In the genomic region with DNA sequence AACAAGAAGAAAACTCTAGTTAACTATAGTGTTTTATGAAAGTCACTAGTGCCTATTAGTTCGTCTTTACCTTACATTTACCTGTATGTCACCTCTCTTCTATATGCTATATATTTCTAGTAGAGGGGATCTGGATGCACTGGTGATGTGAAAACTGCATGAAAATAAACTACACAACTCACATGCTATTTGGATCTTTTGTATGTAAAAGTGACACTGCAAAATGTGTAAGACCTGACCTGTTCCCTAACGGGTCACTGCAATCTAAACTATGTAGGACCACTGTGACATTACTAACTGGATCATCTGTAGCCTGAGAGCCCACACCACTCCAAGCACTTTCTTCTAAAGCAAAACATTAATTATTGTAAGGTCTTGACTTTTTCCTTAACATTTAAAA, we compare ENCODE assay signal across 12 cellular contexts. TPM values are rescaled to one million over a fixed set of nuclear protein-coding genes. Genes with fewer than 3 reads are reported as not detected.
DNase-seq lines count a peak whose midpoint lies in the region; ATAC-seq, FAIRE-seq and TF ChIP-seq lines count a peak whose summit lies in the region.
"Had no signal": no experiment of that assay in that cellular context is flagged by ENCODE, and none has a peak within 500 bp of the region (broad histone marks: within the 10 kb centered on the region; RNA-seq: fewer than 3 reads in every experiment).

No MANE protein-coding gene starts in this region.

- TF ChIP-seq POLR2A in A549 (IDR thresholded peaks at IDR 0.05; ENCODE audit: low read length), result no peak

- no peak for TF ChIP-seq CTCF in A549 (IDR thresholded peaks at IDR 0.05)
- TF ChIP-seq CTCF in WTC11 (IDR thresholded peaks at IDR 0.05), result no peak

- H3K36me3 ChIP-seq in GM23248 (ENCODE audit: low read depth), result peaks cover 21% of the 10 kb centered on the region

- H3K9me3 ChIP-seq in A549 (no peaks in the 10 kb centered on the region), GM23248 (ENCODE audit: low read depth) (no peaks in the 10 kb centered on the region)
- H3K9me3 ChIP-seq: Caco-2 had no signal

- H2AFZ ChIP-seq in GM23248, result peak overlapping the region; percentile 96; the same call in 1 of the 2 replicates

- no peak overlapping the region for H3K27ac ChIP-seq in A549
- H3K27ac ChIP-seq in GM23248, result no peak overlapping the region

- DNase-seq in A549 (ENCODE audit: low read depth in 1 of 2, low spot score in 1 of 2), result no peak
- no peak for DNase-seq in GM23248
- no peak for DNase-seq in WTC11 (ENCODE audit: low spot score)
- DNase-seq in immature natural killer cell, result no peak
- no peak for DNase-seq in posterior cingulate gyrus
- DNase-seq in NK-92 (lab: John Stamatoyannopoulos, UW; ENCODE audit: unreplicated experiment), result no peak
- DNase-seq in A172 (ENCODE audit: low spot score), result no peak
- DNase-seq: Caco-2, left cardiac atrium, NCI-H510A had no signal

- no peak overlapping the region for H3K27ac Mint-ChIP-seq in WTC11
- no peak overlapping the region for H3K27ac Mint-ChIP-seq in immature natural killer cell

- in situ Hi-C loops in GM23248 (cut with MboI), result no loop called here

- H3K79me2 ChIP-seq in GM23248 (ENCODE audit: insufficient read depth), result peaks cover 29% of the 10 kb centered on the region

- ATAC-seq in A549 (no peak), WTC11 (no peak), GM21737 (IDR thresholded peaks at IDR 0.05; ENCODE audit: unreplicated experiment) (no peak)
- ATAC-seq: left cardiac atrium had no signal

- H3K36me3 Mint-ChIP-seq in WTC11 (peaks cover 31% of the 10 kb centered on the region), immature natural killer cell (peaks cover 0 to 20% (median 15%) of the 10 kb centered on the region in 3 donors)

- H3K4me2 ChIP-seq in A549 (peak overlapping the region; percentile 85), GM23248 (ENCODE audit: unreplicated experiment) (peak overlapping the region; percentile 92)

- H3K4me3 ChIP-seq in A549, result peak overlapping the region; percentile 80; the same call in 2 of the 3 replicates
- H3K4me3 ChIP-seq in GM23248, result peak overlapping the region; percentile 89

- H3K4me3 Mint-ChIP-seq in WTC11 (peak overlapping the region; percentile 87), immature natural killer cell (peak overlapping the region in 3 of 5 donors; percentile 89 to 92 (median 91))

- no peaks in the 10 kb centered on the region for H3K27me3 ChIP-seq in GM23248 (replicated peaks; ENCODE audit: insufficient read depth)

- WGBS in A549 (ENCODE audit: missing lambda C conversion rate), result 85% methylated on average over 2 of the region's 2 CpGs
- WGBS in GM23248 (ENCODE audit: low coverage in 1 of 2, low lambda C conversion rate in 2 of 2, missing lambda C conversion rate in 2 of 2), 2 experiments, result 91 to 94% methylated on average over 2 of the region's 2 CpGs

- peak overlapping the region; percentile 85; the same call in 1 of the 2 replicates for H3K9ac ChIP-seq in GM23248

- H3K4me1 Mint-ChIP-seq in WTC11 (peaks cover 15% of the 10 kb centered on the region), immature natural killer cell (peaks cover 18 to 21% of the 10 kb centered on the region in 2 donors)

- TF ChIP-seq EP300 in A549 (IDR thresholded peaks at IDR 0.05), result no peak

- TF ChIP-seq RAD21 in A549 (conservative IDR thresholded peaks at IDR 0.05 in 1 of 2, IDR thresholded peaks at IDR 0.05 in 1 of 2), result no peak

- no peaks in the 10 kb centered on the region for H3K9me2 ChIP-seq in GM23248 (ENCODE audit: insufficient read depth)

- POLR2A ChIA-PET in A549 (lab: Yijun Ruan, JAX), result no interaction called here
- POLR2A ChIA-PET in WTC11 (lab: Charles Lee), result no interaction called here

- H3K9me3 Mint-ChIP-seq in WTC11 (no peaks in the 10 kb centered on the region), immature natural killer cell (no peaks in the 10 kb centered on the region)

- CTCF ChIA-PET in A549 (lab: Yijun Ruan, JAX) (no interaction called here), WTC11 (lab: Charles Lee) (no interaction called here)

- H3K4me1 ChIP-seq in A549, result peaks cover 10% of the 10 kb centered on the region
- H3K4me1 ChIP-seq in GM23248 (ENCODE audit: insufficient read depth), result peaks cover 11% of the 10 kb centered on the region; the same call in 1 of the 2 replicates

- intact Hi-C loops in posterior cingulate gyrus (cut with DNase I), result loop anchor here (5.0 kb wide), 1 partner anchor 87 kb away; a partner anchor contains a TSS

- 0 out of 2 replicates have a peak, but pooled peaks cover 3% of the 10 kb centered on the region for H4K20me1 ChIP-seq in GM23248 (ENCODE audit: insufficient read depth)

- H3K27me3 Mint-ChIP-seq in WTC11 (ENCODE audit: low read depth), result peaks cover 5% of the 10 kb centered on the region; the same call in 1 of the 2 replicates
- H3K27me3 Mint-ChIP-seq in immature natural killer cell (ENCODE audit: low read depth in 3 of 3), result peaks cover 4 to 11% (median 6%) of the 10 kb centered on the region in 3 donors

- no peak for FAIRE-seq in A549 (lab: Jason Lieb, UNC)

- H3F3A ChIP-seq in GM23248 (ENCODE audit: insufficient read depth), result peaks cover 12% of the 10 kb centered on the region

TF ChIP-seq in A549, 52 proteins besides CTCF, POLR2A, EP300 and RAD21 (continues in another document):
- TF ChIP-seq ZNF302 (CRISPR knock-in tag; IDR thresholded peaks at IDR 0.05) (no peak), HOXA7 (CRISPR knock-in tag; IDR thresholded peaks at IDR 0.05) (no peak), CHD2 (IDR thresholded peaks at IDR 0.05; ENCODE audit: low read length, partially characterized antibody) (no peak), HEYL (CRISPR knock-in tag; IDR thresholded peaks at IDR 0.05) (no peak), POLR2AphosphoS2 (conservative IDR thresholded peaks at IDR 0.05; ENCODE audit: low read length) (no peak), BHLHE40 (IDR thresholded peaks at IDR 0.05; ENCODE audit: low read depth, low read length) (no peak), FOSL2 (IDR thresholded peaks at IDR 0.05) (no peak), FOSL2 (CRISPR knock-in tag; IDR thresholded peaks at IDR 0.05) (no peak), JUN (IDR thresholded peaks at IDR 0.05) (no peak)

TF ChIP-seq in WTC11, 78 proteins besides CTCF, POLR2A, EP300 and RAD21 (continues in another document):
- TF ChIP-seq, protein P1, sequence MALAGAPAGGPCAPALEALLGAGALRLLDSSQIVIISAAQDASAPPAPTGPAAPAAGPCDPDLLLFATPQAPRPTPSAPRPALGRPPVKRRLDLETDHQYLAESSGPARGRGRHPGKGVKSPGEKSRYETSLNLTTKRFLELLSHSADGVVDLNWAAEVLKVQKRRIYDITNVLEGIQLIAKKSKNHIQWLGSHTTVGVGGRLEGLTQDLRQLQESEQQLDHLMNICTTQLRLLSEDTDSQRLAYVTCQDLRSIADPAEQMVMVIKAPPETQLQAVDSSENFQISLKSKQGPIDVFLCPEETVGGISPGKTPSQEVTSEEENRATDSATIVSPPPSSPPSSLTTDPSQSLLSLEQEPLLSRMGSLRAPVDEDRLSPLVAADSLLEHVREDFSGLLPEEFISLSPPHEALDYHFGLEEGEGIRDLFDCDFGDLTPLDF (CRISPR knock-in tag; IDR thresholded peaks at IDR 0.05), result no peak
- TF ChIP-seq JUN (CRISPR knock-in tag; IDR thresholded peaks at IDR 0.05) (no peak), ZNF138 (CRISPR knock-in tag; conservative IDR thresholded peaks at IDR 0.05) (no peak), CBFB (CRISPR knock-in tag; IDR thresholded peaks at IDR 0.05; ENCODE audit: low read depth) (no peak)
- TF ChIP-seq, protein P2, sequence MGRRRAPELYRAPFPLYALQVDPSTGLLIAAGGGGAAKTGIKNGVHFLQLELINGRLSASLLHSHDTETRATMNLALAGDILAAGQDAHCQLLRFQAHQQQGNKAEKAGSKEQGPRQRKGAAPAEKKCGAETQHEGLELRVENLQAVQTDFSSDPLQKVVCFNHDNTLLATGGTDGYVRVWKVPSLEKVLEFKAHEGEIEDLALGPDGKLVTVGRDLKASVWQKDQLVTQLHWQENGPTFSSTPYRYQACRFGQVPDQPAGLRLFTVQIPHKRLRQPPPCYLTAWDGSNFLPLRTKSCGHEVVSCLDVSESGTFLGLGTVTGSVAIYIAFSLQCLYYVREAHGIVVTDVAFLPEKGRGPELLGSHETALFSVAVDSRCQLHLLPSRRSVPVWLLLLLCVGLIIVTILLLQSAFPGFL (CRISPR knock-in tag; IDR thresholded peaks at IDR 0.05; ENCODE audit: borderline replicate concordance), result no peak

RNA-seq across cellular contexts. Expression of a gene that starts 1.7 kb away (rescaled TPM):
- polyA plus RNA-seq in A549 (2011; rRNA removed) (36.4 and 38.5 TPM in 2 replicates), A549 (2017; fragmentation: RNase III; extraction: RNeasy Plus Mini Kit Qiagen cat#74134 plus additional on column Dnase treatment) (61.5 to 66.4 TPM (median 62.7 TPM) in 3 replicates), GM23248 (2016; fragmentation: Nextera tagmentation; extraction: Ambion mirVana) (22.4 and 22.9 TPM in 2 replicates), immature natural killer cell (10 to 100 TPM; 17.2 to 31.3 (median 27.5) TPM)
- polyA plus RNA-seq in A549 (2012; cell fraction: cytosol; rRNA removed), result 23.5 and 25.1 TPM in 2 replicates
- polyA plus RNA-seq in A549 (2012; cell fraction: nucleus; rRNA removed), result 34.7 and 44.2 TPM in 2 replicates
- 21.5 and 33.7 TPM in 2 replicates for polyA minus RNA-seq in A549 (2011; rRNA and poly(A)+ RNA removed)
- 17.3 and 18.8 TPM in 2 replicates for total RNA-seq in GM23248 (2014; rRNA removed; shearing (Covaris generic))
- total RNA-seq in WTC11 (2021), result 63.9 to 67.3 TPM (median 65.3 TPM) in 3 replicates
- 48.7 and 50.5 TPM in 2 replicates for total RNA-seq in A172 (2014; rRNA removed; shearing (Covaris generic))

RNA-seq across cellular contexts. Expression of a gene that starts 43.8 kb away (rescaled TPM):
- polyA plus RNA-seq in A549 (2011; rRNA removed) (not detected in 2 replicates), A549 (2017; fragmentation: RNase III; extraction: RNeasy Plus Mini Kit Qiagen cat#74134 plus additional on column Dnase treatment) (not detected in 3 replicates), GM23248 (2016; fragmentation: Nextera tagmentation; extraction: Ambion mirVana) (not detected in 2 replicates), immature natural killer cell (not detected)
- polyA plus RNA-seq in A549 (2012; cell fraction: cytosol; rRNA removed), result not detected in 2 replicates
- not detected in 2 replicates for polyA plus RNA-seq in A549 (2012; cell fraction: nucleus; rRNA removed)
- not detected in 2 replicates for polyA minus RNA-seq in A549 (2011; rRNA and poly(A)+ RNA removed)
- not detected in 2 replicates for total RNA-seq in GM23248 (2014; rRNA removed; shearing (Covaris generic))
- not detected in 3 replicates for total RNA-seq in WTC11 (2021)
- not detected in 2 replicates for total RNA-seq in A172 (2014; rRNA removed; shearing (Covaris generic))
- total RNA-seq: Caco-2, glomerular endothelial cell, left cardiac atrium had no signal

RNA-seq across cellular contexts. Expression of a gene that starts 54.6 kb away (rescaled TPM):
- 0.07 and 0.12 TPM in 2 replicates for polyA plus RNA-seq in A549 (2011; rRNA removed)
- polyA plus RNA-seq in A549 (2012; cell fraction: cytosol; rRNA removed), result 0.03 and 0.05 TPM in 2 replicates
- 0.05 and 0.06 TPM in 2 replicates for polyA plus RNA-seq in A549 (2012; cell fraction: nucleus; rRNA removed)
- 0.04 TPM in 1 of 3 replicates, not detected in the others for polyA plus RNA-seq in A549 (2017; fragmentation: RNase III; extraction: RNeasy Plus Mini Kit Qiagen cat#74134 plus additional on column Dnase treatment)
- polyA minus RNA-seq in A549 (2011; rRNA and poly(A)+ RNA removed), result not detected in 2 replicates
- total RNA-seq in GM23248 (2014; rRNA removed; shearing (Covaris generic)), result not detected in 2 replicates
- 0.03 and 0.05 TPM in 2 replicates for polyA plus RNA-seq in GM23248 (2016; fragmentation: Nextera tagmentation; extraction: Ambion mirVana)
- total RNA-seq in WTC11 (2021), result 0.07 to 0.32 TPM (median 0.13 TPM) in 3 replicates
- polyA plus RNA-seq in immature natural killer cell, result under 1 TPM in 2 of 3 donors, not detected in 1; 0.12 to 0.34 TPM
- 0.07 TPM in 1 of 2 replicates, not detected in the other for total RNA-seq in A172 (2014; rRNA removed; shearing (Covaris generic))
